In genomic region chrX:19772306-19772705, GRCh38 we compare ENCODE assay signal across 10 cellular contexts.
DNase-seq lines count a peak whose midpoint lies in the region; ATAC-seq, FAIRE-seq and TF ChIP-seq lines count a peak whose summit lies in the region.
"Had no signal": no experiment of that assay in that cellular context is flagged by ENCODE, and none has a peak within 500 bp of the region (broad histone marks: within the 10 kb centered on the region; RNA-seq: fewer than 3 reads in every experiment).

No MANE protein-coding gene starts in this region.

- H3K27ac ChIP-seq in KMS-11 (peak overlapping the region; percentile 22; the same call in 1 of the 2 replicates), pancreas (no peak overlapping the region)

- no peak overlapping the region for H3K9ac ChIP-seq in KMS-11

- H3K27me3 Mint-ChIP-seq in naive B cell: no peaks in the 10 kb centered on the region

- H3K9me3 ChIP-seq in pancreas: no peaks in the 10 kb centered on the region

- H3K79me2 ChIP-seq in KMS-11 (ENCODE audit: insufficient read depth, low read depth): peaks cover 11% of the 10 kb centered on the region; the same call in 1 of the 2 replicates

- H3K4me3 ChIP-seq in KMS-11 (IDR thresholded peaks at IDR 0.05; ENCODE audit: insufficient read depth, low read depth, low read length): no peak overlapping the region
- no peak overlapping the region for H3K4me3 ChIP-seq in cardiac fibroblast (replicated peaks in 1 of 2; ENCODE audit: low read depth in 2 of 2, low read length in 2 of 2)
- no peak overlapping the region for H3K4me3 ChIP-seq in pancreas

- H3K4me3 Mint-ChIP-seq in naive B cell: peak overlapping the region in 6 of 8 donors; percentile 6 to 62 (median 18)

- H3K27ac Mint-ChIP-seq in naive B cell: peak overlapping the region in 3 of 6 donors; percentile 77 to 93 (median 86)

- 42 to 72% methylated on average over 4 of the region's 4 CpGs for WGBS in pancreas, 2 donors

- H3K4me1 Mint-ChIP-seq in naive B cell: peaks cover 39 to 54% (median 45%) of the 10 kb centered on the region in 3 donors

- DNase-seq in AG20443 (ENCODE audit: low spot score): peak; percentile 52
- DNase-seq in cardiac fibroblast (ENCODE audit: low read depth in 2 of 2): peak; percentile 46 to 66
- DNase-seq in naive B cell: no peak
- DNase-seq in pancreas: no peak
- no peak for DNase-seq in iPS-NIHi7 (ENCODE audit: extremely low spot score)
- DNase-seq: activated gamma-delta T cell, NCI-H69 had no signal

- H3K9me3 Mint-ChIP-seq in naive B cell: peaks cover 0 to 9% (median 0%) of the 10 kb centered on the region in 7 donors

- H3K36me3 Mint-ChIP-seq in naive B cell: no peaks in the 10 kb centered on the region

- H3K27me3 ChIP-seq in KMS-11 (ENCODE audit: insufficient read depth, low read depth) (no peaks in the 10 kb centered on the region), pancreas (peaks cover 0 to 3% (median 0%) of the 10 kb centered on the region in 4 donors)

- H4K20me1 ChIP-seq in KMS-11 (ENCODE audit: insufficient read depth): no peaks in the 10 kb centered on the region

- no peak overlapping the region for H2AFZ ChIP-seq in KMS-11 (ENCODE audit: low read depth)

- intact Hi-C loops in pancreas (cut with DNase I): no loop called here

- H3K4me1 ChIP-seq in KMS-11 (ENCODE audit: low read depth, poor library complexity, severe bottlenecking) (peaks cover 62% of the 10 kb centered on the region), pancreas (no peaks in the 10 kb centered on the region)

- no peak for TF ChIP-seq CTCF in KMS-11 (conservative IDR thresholded peaks at IDR 0.05; ENCODE audit: low read depth, low read length)
- TF ChIP-seq CTCF in cardiac fibroblast (IDR thresholded peaks at IDR 0.05; ENCODE audit: low read depth, low read length): no peak
- TF ChIP-seq CTCF in pancreas (IDR thresholded peaks at IDR 0.05): no peak

- ATAC-seq in naive B cell (ENCODE audit: low read depth in 2 of 2): no peak
- ATAC-seq in HG03045 (IDR thresholded peaks at IDR 0.05; ENCODE audit: unreplicated experiment): no peak
- no peak for ATAC-seq in pancreas
- ATAC-seq in HG03139 (IDR thresholded peaks at IDR 0.05; ENCODE audit: unreplicated experiment): no peak

- peak overlapping the region; percentile 21; the same call in 1 of the 2 replicates for H3K4me2 ChIP-seq in KMS-11

- FAIRE-seq in pancreas (lab: Jason Lieb, UNC): no peak

- H3K36me3 ChIP-seq in KMS-11 (ENCODE audit: insufficient read depth) (no peaks in the 10 kb centered on the region), pancreas (no peaks in the 10 kb centered on the region)

Comparison
In these comparisons a context has a peak if more than half of its experiments do, and no peak if none do; other contexts are left out.
1. DNase-seq: peak in AG20443 (single experiment) and cardiac fibroblast (2 of 2); none in naive B cell (single experiment), pancreas (0 of 6) and iPS-NIHi7 (single experiment).